Comparison of ENCODE assay signal across 9 cellular contexts in genomic region chr19:28468701-28469459, GRCh38.
DNase-seq lines count a peak whose midpoint lies in the region; ATAC-seq and TF ChIP-seq lines count a peak whose summit lies in the region.
"Had no signal": no experiment of that assay in that cellular context is flagged by ENCODE, and none has a peak within 500 bp of the region (broad histone marks: within the 10 kb centered on the region; RNA-seq: fewer than 3 reads in every experiment).

No MANE protein-coding gene starts in this region.

- H3K9me3 Mint-ChIP-seq in MCF 10A (ENCODE audit: unreplicated experiment), result peaks cover 40% of the 10 kb centered on the region

- intact Hi-C loops in vagina (cut with DNase I) (no loop called here), MCF 10A (cut with micrococcal nuclease) (loop anchor here (5.0 kb wide), 1 partner anchor 163 kb away; no protein-coding TSS in a partner anchor)

- H3K27ac ChIP-seq in neutrophil (peak overlapping the region; percentile 39), vagina (no peak overlapping the region)
- H3K27ac ChIP-seq: cardiac muscle cell had no signal

- peaks cover 16% of the 10 kb centered on the region for H3K27me3 ChIP-seq in neutrophil
- H3K27me3 ChIP-seq in vagina, result no peaks in the 10 kb centered on the region
- H3K27me3 ChIP-seq: cardiac muscle cell had no signal

- no peaks in the 10 kb centered on the region for H3K27me3 Mint-ChIP-seq in MCF 10A (ENCODE audit: insufficient read depth, unreplicated experiment)

- peaks cover 40 to 45% of the 10 kb centered on the region in 2 experiments for H3K4me1 ChIP-seq in neutrophil (ENCODE audit: control insufficient read depth in 1 of 2, insufficient read depth in 1 of 2, low read depth in 1 of 2, low read length in 1 of 2)
- H3K4me1 ChIP-seq in vagina, result no peaks in the 10 kb centered on the region

- POLR2A ChIA-PET in MCF 10A (lab: Yijun Ruan, JAX), result no interaction called here

- H3K36me3 Mint-ChIP-seq in MCF 10A (ENCODE audit: insufficient read depth, unreplicated experiment), result no peaks in the 10 kb centered on the region

- no peaks in the 10 kb centered on the region for H3K4me1 Mint-ChIP-seq in MCF 10A (ENCODE audit: insufficient read depth, unreplicated experiment)

- DNase-seq in Daoy (ENCODE audit: low read depth) (peak; percentile 74), NCI-H526 (lab: John Stamatoyannopoulos, UW) (peak; percentile 46 to 88), cardiac fibroblast (ENCODE audit: low read depth in 2 of 2) (peak; percentile 18 to 84), vagina (ENCODE audit: extremely low spot score in 2 of 2) (no peak), MCF 10A (ENCODE audit: unreplicated experiment) (no peak)

- no peak for ATAC-seq in SK-N-SH treated with all-trans-retinoic acid at 6 μM for 48 hours
- no peak for ATAC-seq in HG02623 (IDR thresholded peaks at IDR 0.05; ENCODE audit: unreplicated experiment)

- BruUV-seq in MCF 10A (replicated peaks; lab: Mats Ljungman, UMichigan), result no TSS peak

- TF ChIP-seq POLR2A in vagina (IDR thresholded peaks at IDR 0.05), result no peak

- H3K4me3 Mint-ChIP-seq in MCF 10A (ENCODE audit: unreplicated experiment), result no peak overlapping the region

- TF ChIP-seq CTCF in cardiac fibroblast (IDR thresholded peaks at IDR 0.05; ENCODE audit: low read depth, low read length) (no peak), neutrophil (IDR thresholded peaks at IDR 0.05) (no peak), vagina (IDR thresholded peaks at IDR 0.05) (no peak), MCF 10A (IDR thresholded peaks at IDR 0.05; ENCODE audit: unreplicated experiment) (no peak)

- H3K36me3 ChIP-seq in neutrophil, result no peaks in the 10 kb centered on the region
- no peaks in the 10 kb centered on the region for H3K36me3 ChIP-seq in vagina
- H3K36me3 ChIP-seq: cardiac muscle cell had no signal

- H3K27ac Mint-ChIP-seq in MCF 10A (ENCODE audit: low read depth, unreplicated experiment), result no peak overlapping the region

- CTCF ChIA-PET in MCF 10A (lab: Yijun Ruan, JAX), result no interaction called here

- H3K9me3 ChIP-seq in neutrophil (no peaks in the 10 kb centered on the region), vagina (no peaks in the 10 kb centered on the region)

- no peak overlapping the region for H3K4me3 ChIP-seq in cardiac fibroblast (replicated peaks in 1 of 2; ENCODE audit: low read depth in 2 of 2, low read length in 2 of 2)
- H3K4me3 ChIP-seq in neutrophil (ENCODE audit: low read depth in 1 of 2, low read length in 1 of 2), result no peak overlapping the region
- H3K4me3 ChIP-seq in vagina, result no peak overlapping the region
- H3K4me3 ChIP-seq: cardiac muscle cell had no signal

TF ChIP-seq in SK-N-SH treated with all-trans-retinoic acid at 6 μM for 48 hours, 23 proteins besides CTCF, POLR2A, EP300 and RAD21:
- TF ChIP-seq ARNTL (CRISPR knock-in tag; IDR thresholded peaks at IDR 0.05; ENCODE audit: borderline replicate concordance, low read depth) (no peak), ZFP3 (CRISPR knock-in tag; IDR thresholded peaks at IDR 0.05) (no peak), OSR1 (CRISPR knock-in tag; IDR thresholded peaks at IDR 0.05) (no peak), RARB (CRISPR knock-in tag; IDR thresholded peaks at IDR 0.05) (no peak), ZNF565 (CRISPR knock-in tag; conservative IDR thresholded peaks at IDR 0.05; ENCODE audit: low read depth) (no peak), CREB5 (CRISPR knock-in tag; IDR thresholded peaks at IDR 0.05; ENCODE audit: low read depth) (no peak), ISL1 (CRISPR knock-in tag; IDR thresholded peaks at IDR 0.05) (no peak), ZNF8 (CRISPR knock-in tag; IDR thresholded peaks at IDR 0.05) (no peak), TOX (CRISPR knock-in tag; IDR thresholded peaks at IDR 0.05; ENCODE audit: borderline replicate concordance) (no peak), SNAI2 (CRISPR knock-in tag; IDR thresholded peaks at IDR 0.05) (no peak)
- TF ChIP-seq, protein P1, sequence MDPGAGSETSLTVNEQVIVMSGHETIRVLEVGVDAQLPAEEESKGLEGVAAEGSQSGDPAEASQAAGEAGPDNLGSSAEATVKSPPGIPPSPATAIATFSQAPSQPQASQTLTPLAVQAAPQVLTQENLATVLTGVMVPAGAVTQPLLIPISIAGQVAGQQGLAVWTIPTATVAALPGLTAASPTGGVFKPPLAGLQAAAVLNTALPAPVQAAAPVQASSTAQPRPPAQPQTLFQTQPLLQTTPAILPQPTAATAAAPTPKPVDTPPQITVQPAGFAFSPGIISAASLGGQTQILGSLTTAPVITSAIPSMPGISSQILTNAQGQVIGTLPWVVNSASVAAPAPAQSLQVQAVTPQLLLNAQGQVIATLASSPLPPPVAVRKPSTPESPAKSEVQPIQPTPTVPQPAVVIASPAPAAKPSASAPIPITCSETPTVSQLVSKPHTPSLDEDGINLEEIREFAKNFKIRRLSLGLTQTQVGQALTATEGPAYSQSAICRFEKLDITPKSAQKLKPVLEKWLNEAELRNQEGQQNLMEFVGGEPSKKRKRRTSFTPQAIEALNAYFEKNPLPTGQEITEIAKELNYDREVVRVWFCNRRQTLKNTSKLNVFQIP (CRISPR knock-in tag; IDR thresholded peaks at IDR 0.05; ENCODE audit: borderline replicate concordance, low read depth), result no peak
- TF ChIP-seq, protein P2, sequence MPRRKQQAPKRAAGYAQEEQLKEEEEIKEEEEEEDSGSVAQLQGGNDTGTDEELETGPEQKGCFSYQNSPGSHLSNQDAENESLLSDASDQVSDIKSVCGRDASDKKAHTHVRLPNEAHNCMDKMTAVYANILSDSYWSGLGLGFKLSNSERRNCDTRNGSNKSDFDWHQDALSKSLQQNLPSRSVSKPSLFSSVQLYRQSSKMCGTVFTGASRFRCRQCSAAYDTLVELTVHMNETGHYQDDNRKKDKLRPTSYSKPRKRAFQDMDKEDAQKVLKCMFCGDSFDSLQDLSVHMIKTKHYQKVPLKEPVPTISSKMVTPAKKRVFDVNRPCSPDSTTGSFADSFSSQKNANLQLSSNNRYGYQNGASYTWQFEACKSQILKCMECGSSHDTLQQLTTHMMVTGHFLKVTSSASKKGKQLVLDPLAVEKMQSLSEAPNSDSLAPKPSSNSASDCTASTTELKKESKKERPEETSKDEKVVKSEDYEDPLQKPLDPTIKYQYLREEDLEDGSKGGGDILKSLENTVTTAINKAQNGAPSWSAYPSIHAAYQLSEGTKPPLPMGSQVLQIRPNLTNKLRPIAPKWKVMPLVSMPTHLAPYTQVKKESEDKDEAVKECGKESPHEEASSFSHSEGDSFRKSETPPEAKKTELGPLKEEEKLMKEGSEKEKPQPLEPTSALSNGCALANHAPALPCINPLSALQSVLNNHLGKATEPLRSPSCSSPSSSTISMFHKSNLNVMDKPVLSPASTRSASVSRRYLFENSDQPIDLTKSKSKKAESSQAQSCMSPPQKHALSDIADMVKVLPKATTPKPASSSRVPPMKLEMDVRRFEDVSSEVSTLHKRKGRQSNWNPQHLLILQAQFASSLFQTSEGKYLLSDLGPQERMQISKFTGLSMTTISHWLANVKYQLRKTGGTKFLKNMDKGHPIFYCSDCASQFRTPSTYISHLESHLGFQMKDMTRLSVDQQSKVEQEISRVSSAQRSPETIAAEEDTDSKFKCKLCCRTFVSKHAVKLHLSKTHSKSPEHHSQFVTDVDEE (CRISPR knock-in tag; IDR thresholded peaks at IDR 0.05), result no peak

Comparison
In these comparisons a context has a peak if more than half of its experiments do, and no peak if none do; other contexts are left out.
1. DNase-seq: peak in Daoy (single experiment), NCI-H526 (2 of 2) and cardiac fibroblast (2 of 2); none in vagina (0 of 2) and MCF 10A (single experiment).